Comparison of ENCODE assay signal across 8 cellular contexts in genomic region chr16:56910654-56911539, GRCh38. TPM values are rescaled to one million over a fixed set of nuclear protein-coding genes. Genes with fewer than 3 reads are reported as not detected.
DNase-seq lines count a peak whose midpoint lies in the region; ATAC-seq and TF ChIP-seq lines count a peak whose summit lies in the region.

No MANE protein-coding gene starts in this region.

- H3K27ac ChIP-seq in SU-DHL-6 (ENCODE audit: low read depth, low read length) (peak overlapping the region; percentile 54), gastroesophageal sphincter (peak overlapping the region in 3 of 4 donors; percentile 41 to 55 (median 43))

- H3K9me3 Mint-ChIP-seq in activated T-cell treated with anti-CD3 and anti-CD28 coated beads, Interleukin-2, amount 50 U/mL, for 24 hours = peaks cover 3% of the 10 kb centered on the region

- H4K20me1 ChIP-seq in SU-DHL-6 (ENCODE audit: low read depth, low read length) = no peaks in the 10 kb centered on the region

- H3K4me3 ChIP-seq in SU-DHL-6 (ENCODE audit: insufficient read depth, low read length, poor library complexity, severe bottlenecking) (no peak overlapping the region), gastroesophageal sphincter (no peak overlapping the region), lower leg skin (ENCODE audit: low read depth, poor library complexity, severe bottlenecking) (no peak overlapping the region)

- H3K9ac ChIP-seq in SU-DHL-6 (ENCODE audit: low read length) = peak overlapping the region; percentile 22

- no peaks in the 10 kb centered on the region for H3K27me3 Mint-ChIP-seq in activated T-cell treated with anti-CD3 and anti-CD28 coated beads, Interleukin-2, amount 50 U/mL, for 24 hours

- no peaks in the 10 kb centered on the region for H3K27me3 ChIP-seq in SU-DHL-6 (ENCODE audit: low read length)
- no peaks in the 10 kb centered on the region for H3K27me3 ChIP-seq in gastroesophageal sphincter

- H2AFZ ChIP-seq in SU-DHL-6 (ENCODE audit: low read depth, low read length, severe bottlenecking) = no peak overlapping the region

- no peaks in the 10 kb centered on the region for H3K36me3 Mint-ChIP-seq in activated T-cell treated with anti-CD3 and anti-CD28 coated beads, Interleukin-2, amount 50 U/mL, for 24 hours (ENCODE audit: low read depth)

- H3K9me3 ChIP-seq in SU-DHL-6 (ENCODE audit: insufficient read depth, low read length) = no peaks in the 10 kb centered on the region
- H3K9me3 ChIP-seq in gastroesophageal sphincter = no peaks in the 10 kb centered on the region

- peaks cover 28% of the 10 kb centered on the region for H3K4me1 Mint-ChIP-seq in activated T-cell treated with anti-CD3 and anti-CD28 coated beads, Interleukin-2, amount 50 U/mL, for 24 hours (ENCODE audit: low read depth)

- intact Hi-C loops in lower leg skin (cut with DNase I; ENCODE audit: low total_unique reads) = no loop called here

- no peak for DNase-seq in activated T-cell treated with anti-CD3 and anti-CD28 coated beads, Interleukin-2, amount 50 U/mL, for 24 hours
- DNase-seq in activated T-cell treated with anti-CD3 and anti-CD28 coated beads, Interleukin-2, amount 50 U/mL, for 1 hour = no peak
- peak; percentile 60 for DNase-seq in stimulated activated CD8-positive, alpha-beta memory T cell treated with anti-CD3 and anti-CD28 coated beads, Interleukin-4, amount 100 ng/mL, for 48 hours
- DNase-seq in lower leg skin (ENCODE audit: low spot score in 2 of 2) = no peak
- no peak for DNase-seq in occipital lobe (lab: John Stamatoyannopoulos, UW)

- H3K4me3 Mint-ChIP-seq in activated T-cell treated with anti-CD3 and anti-CD28 coated beads, Interleukin-2, amount 50 U/mL, for 24 hours = no peak overlapping the region

- peak overlapping the region; percentile 38 for H3K4me2 ChIP-seq in SU-DHL-6 (ENCODE audit: low read depth, low read length, poor library complexity, severe bottlenecking)

- ATAC-seq in gastroesophageal sphincter (peak; percentile 42), HG03045 (IDR thresholded peaks at IDR 0.05; ENCODE audit: unreplicated experiment) (no peak)

- peak overlapping the region; percentile 80 for H3K27ac Mint-ChIP-seq in activated T-cell treated with anti-CD3 and anti-CD28 coated beads, Interleukin-2, amount 50 U/mL, for 24 hours

- peaks cover 0 to 12% (median 0%) of the 10 kb centered on the region in 3 donors for H3K4me1 ChIP-seq in gastroesophageal sphincter

- no peak for TF ChIP-seq POLR2A in gastroesophageal sphincter (IDR thresholded peaks at IDR 0.05)
- no peak for TF ChIP-seq POLR2A in lower leg skin (IDR thresholded peaks at IDR 0.05)

- peaks cover 23% of the 10 kb centered on the region for H3F3A ChIP-seq in SU-DHL-6 (ENCODE audit: insufficient read depth)

- WGBS in gastroesophageal sphincter (ENCODE audit: low coverage in 1 of 2), 2 donors = 79 to 84% methylated on average over 9 to 11 of the region's 12 CpGs
- 77 to 80% methylated on average over 12 of the region's 12 CpGs for WGBS in lower leg skin, 2 donors

- H3K79me2 ChIP-seq in SU-DHL-6 (ENCODE audit: insufficient read depth, low read length) = no peaks in the 10 kb centered on the region

- no peaks in the 10 kb centered on the region for H3K9me2 ChIP-seq in SU-DHL-6 (replicated peaks; ENCODE audit: insufficient read depth, low read length)

- no peak for TF ChIP-seq EP300 in gastroesophageal sphincter (IDR thresholded peaks at IDR 0.05)

- no peaks in the 10 kb centered on the region for H3K36me3 ChIP-seq in SU-DHL-6 (ENCODE audit: low read length)
- H3K36me3 ChIP-seq in gastroesophageal sphincter = no peaks in the 10 kb centered on the region

- no peak for TF ChIP-seq CTCF in SU-DHL-6 (IDR thresholded peaks at IDR 0.05; ENCODE audit: insufficient read depth, low read length, poor library complexity, severe bottlenecking)
- TF ChIP-seq CTCF in gastroesophageal sphincter (IDR thresholded peaks at IDR 0.05) = no peak
- TF ChIP-seq CTCF in lower leg skin (IDR thresholded peaks at IDR 0.05) = no peak

RNA-seq across cellular contexts. Expression of gene HERPUD1, which starts 21.0 kb away (rescaled TPM):
- total RNA-seq in gastroesophageal sphincter (10 to 100 TPM; 41.2 to 87.5 (median 79.1) TPM), lower leg skin (100 to 1,000 TPM; 136 to 165 (median 158) TPM), occipital lobe (49.8 TPM)

RNA-seq across cellular contexts. Expression of gene SLC12A3, which starts 45.9 kb away (rescaled TPM):
- total RNA-seq in gastroesophageal sphincter = not detected
- not detected for total RNA-seq in lower leg skin
- not detected for total RNA-seq in occipital lobe

RNA-seq across cellular contexts. Expression of gene CETP, which starts 50.9 kb away (rescaled TPM):
- total RNA-seq in gastroesophageal sphincter (1 to 10 TPM in 1 of 4 donors, not detected in 3; 1.6 TPM), lower leg skin (under 1 TPM in 2 of 4 donors, not detected in 2; 0.52 to 0.79 TPM), occipital lobe (0.62 TPM)
